In the genomic region with DNA sequence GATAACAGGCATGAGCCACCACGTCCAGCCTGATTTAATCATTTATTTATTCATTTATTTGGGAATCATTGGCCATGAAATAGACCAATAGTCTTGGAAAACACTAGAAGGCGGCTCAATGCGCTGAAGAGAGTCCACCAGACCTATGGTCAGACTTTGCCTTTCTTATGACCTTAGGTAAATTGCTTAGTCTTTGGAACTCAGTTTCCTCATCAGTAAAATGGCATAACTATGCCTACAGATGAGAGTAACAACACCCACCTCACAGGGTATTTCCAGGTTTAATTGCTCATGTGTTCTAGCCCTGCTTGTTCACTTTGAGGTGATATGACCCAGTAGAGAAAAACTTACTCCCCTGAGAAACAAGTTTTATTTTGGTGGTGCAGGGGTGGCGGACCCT, we compare ENCODE assay signal across 27 cellular contexts.
"Had no signal": no experiment of that assay in that cellular context is flagged by ENCODE, and none has a peak within 500 bp of the region (broad histone marks: within the 10 kb centered on the region; RNA-seq: fewer than 3 reads in every experiment).

No MANE protein-coding gene starts in this region.

- DNase-seq: colonic mucosa; cortex of kidney; dermis blood vessel endothelial cell; dorsolateral prefrontal cortex; effector CD4-positive, alpha-beta T cell; effector CD8-positive, alpha-beta T cell; effector memory CD4-positive, alpha-beta T cell; effector memory CD8-positive, alpha-beta T cell; endodermal cell; esophagus squamous epithelium; foreskin fibroblast; foreskin keratinocyte; foreskin melanocyte; gastrocnemius medialis; glutamatergic neuron; head of caudate nucleus; heart left ventricle; heart right ventricle had no signal

- FAIRE-seq: colon, endometrium, endothelial cell of umbilical vein, frontal cortex had no signal

- H3K4me3 ChIP-seq: colonic mucosa, coronary artery, dorsolateral prefrontal cortex, esophagus muscularis mucosa, esophagus squamous epithelium, gastrocnemius medialis, gastroesophageal sphincter, heart left ventricle, heart right ventricle had no signal

- H3K27me3 ChIP-seq: colonic mucosa, dorsolateral prefrontal cortex, esophagus muscularis mucosa, esophagus squamous epithelium, foreskin keratinocyte, gastrocnemius medialis, gastroesophageal sphincter, heart left ventricle, heart right ventricle had no signal

- H3K4me3 Mint-ChIP-seq: effector memory CD8-positive, alpha-beta T cell; endodermal cell had no signal

- H3K27ac Mint-ChIP-seq: effector memory CD8-positive, alpha-beta T cell; endodermal cell had no signal

- H3K4me1 ChIP-seq: colonic mucosa, esophagus muscularis mucosa, esophagus squamous epithelium, foreskin keratinocyte, gastrocnemius medialis, gastroesophageal sphincter, heart left ventricle had no signal

- H3K36me3 ChIP-seq: colonic mucosa, esophagus muscularis mucosa, esophagus squamous epithelium, gastrocnemius medialis, gastroesophageal sphincter, heart left ventricle, heart right ventricle had no signal

- H3K27ac ChIP-seq: colonic mucosa, coronary artery, dorsolateral prefrontal cortex, epithelial cell of prostate, esophagus muscularis mucosa, esophagus squamous epithelium, foreskin keratinocyte, gastrocnemius medialis, gastroesophageal sphincter, heart left ventricle, heart right ventricle had no signal

- H3K9me3 ChIP-seq: colonic mucosa had no signal

- ATAC-seq: effector memory CD8-positive, alpha-beta T cell; esophagus mucosa; foreskin keratinocyte; gastrocnemius medialis; gastroesophageal sphincter; heart left ventricle; heart right ventricle had no signal
